ENCODE assay signal across 16 cellular contexts in the genomic region with DNA sequence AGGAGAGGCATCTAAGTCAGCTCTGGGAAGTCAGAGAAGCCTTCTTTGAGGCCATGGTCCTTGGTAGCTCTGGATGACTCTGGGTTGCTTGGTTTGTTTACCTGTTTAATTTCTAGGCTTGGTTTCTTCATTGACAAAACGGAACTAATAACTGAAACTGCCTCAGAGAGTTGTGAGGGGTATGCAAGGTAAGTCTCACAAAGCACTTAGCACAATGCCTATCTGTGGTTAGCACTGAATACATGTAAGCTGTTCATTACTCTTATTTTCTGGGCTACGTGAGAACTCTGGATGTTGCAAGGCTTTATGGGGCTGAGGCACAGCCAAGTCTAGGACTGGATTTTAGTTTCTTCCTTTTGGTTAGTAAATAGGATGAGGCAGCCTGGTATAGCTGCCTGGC.
DNase-seq lines count a peak whose midpoint lies in the region; ATAC-seq and TF ChIP-seq lines count a peak whose summit lies in the region.
"Had no signal": no experiment of that assay in that cellular context is flagged by ENCODE, and none has a peak within 500 bp of the region (broad histone marks: within the 10 kb centered on the region; RNA-seq: fewer than 3 reads in every experiment).

No MANE protein-coding gene starts in this region.

- H3K79me2 ChIP-seq in MM.1S (ENCODE audit: low read length) = no peaks in the 10 kb centered on the region

- no peaks in the 10 kb centered on the region for H3K36me3 Mint-ChIP-seq in neural crest cell (ENCODE audit: low read depth)
- H3K36me3 Mint-ChIP-seq in naive thymus-derived CD4-positive, alpha-beta T cell = no peaks in the 10 kb centered on the region

- no peak overlapping the region for H2AFZ ChIP-seq in MM.1S (ENCODE audit: low read length)

- intact Hi-C loops in naive thymus-derived CD4-positive, alpha-beta T cell (cut with micrococcal nuclease) = no loop called here

- CTCF ChIA-PET in naive thymus-derived CD4-positive, alpha-beta T cell (lab: Charles Lee) = no interaction called here

- no peaks in the 10 kb centered on the region for H4K20me1 ChIP-seq in MM.1S (ENCODE audit: insufficient read depth, low read length)

- H3K27me3 ChIP-seq in MM.1S (replicated peaks; ENCODE audit: insufficient read depth, low read length) = no peaks in the 10 kb centered on the region
- no peaks in the 10 kb centered on the region for H3K27me3 ChIP-seq in naive thymus-derived CD4-positive, alpha-beta T cell (ENCODE audit: control insufficient read depth in 2 of 2, insufficient read depth in 2 of 2, low read length in 2 of 2)

- H3K9me3 ChIP-seq in MM.1S (replicated peaks; ENCODE audit: insufficient read depth, low read length) = no peaks in the 10 kb centered on the region
- no peaks in the 10 kb centered on the region for H3K9me3 ChIP-seq in naive thymus-derived CD4-positive, alpha-beta T cell (ENCODE audit: control insufficient read depth in 2 of 3, low read length in 3 of 3)

- no peaks in the 10 kb centered on the region for H3K36me3 ChIP-seq in MM.1S (replicated peaks; ENCODE audit: insufficient read depth, low read length)
- H3K36me3 ChIP-seq in naive thymus-derived CD4-positive, alpha-beta T cell (ENCODE audit: control insufficient read depth in 2 of 3, insufficient read depth in 3 of 3, low read length in 3 of 3) = no peaks in the 10 kb centered on the region

- TF ChIP-seq CTCF in MM.1S (IDR thresholded peaks at IDR 0.05; ENCODE audit: low read length) (no peak), neural crest cell (conservative IDR thresholded peaks at IDR 0.05) (no peak)

- H3K4me1 ChIP-seq in MM.1S (ENCODE audit: low read length) = no peaks in the 10 kb centered on the region
- H3K4me1 ChIP-seq in naive thymus-derived CD4-positive, alpha-beta T cell (ENCODE audit: control insufficient read depth in 2 of 2, insufficient read depth in 2 of 2, low read length in 2 of 2) = no peaks in the 10 kb centered on the region

- H3K27ac ChIP-seq in MM.1S (ENCODE audit: low read length) (no peak overlapping the region), caudate nucleus (ENCODE audit: low read depth, low read length) (peak overlapping the region; percentile 92)
- no peak overlapping the region for H3K27ac ChIP-seq in naive thymus-derived CD4-positive, alpha-beta T cell (ENCODE audit: low read depth, low read length)

- H3F3A ChIP-seq in MM.1S (ENCODE audit: insufficient read depth, low read length) = no peaks in the 10 kb centered on the region

- DNase-seq in MM.1S (peak; percentile 28), caudate nucleus (lab: John Stamatoyannopoulos, UW) (no peak), neural crest cell (ENCODE audit: low read depth, low spot score) (no peak), SHP77 (lab: John Stamatoyannopoulos, UW) (no peak), AG08395 (ENCODE audit: low spot score) (no peak)
- no peak for DNase-seq in naive thymus-derived CD4-positive, alpha-beta T cell
- DNase-seq: ACHN; Calu3; CD4-positive, alpha-beta T cell; DMS 273 treated with DMSO at 0.1 percent for 48 hours; IMR-90; KBM-7 had no signal

- no peak overlapping the region for H3K4me2 ChIP-seq in MM.1S (ENCODE audit: low read depth, low read length)

- POLR2A ChIA-PET in naive thymus-derived CD4-positive, alpha-beta T cell (lab: Charles Lee) = no interaction called here

- H3K4me1 Mint-ChIP-seq in neural crest cell = no peaks in the 10 kb centered on the region
- no peaks in the 10 kb centered on the region for H3K4me1 Mint-ChIP-seq in naive thymus-derived CD4-positive, alpha-beta T cell
- H3K4me1 Mint-ChIP-seq: B cell had no signal

- no peaks in the 10 kb centered on the region for H3K9me2 ChIP-seq in MM.1S (replicated peaks; ENCODE audit: insufficient read depth, low read length)

- peak overlapping the region; percentile 58 for H3K27ac Mint-ChIP-seq in neural crest cell (ENCODE audit: unreplicated experiment)
- no peak overlapping the region for H3K27ac Mint-ChIP-seq in naive thymus-derived CD4-positive, alpha-beta T cell
- H3K27ac Mint-ChIP-seq: B cell; CD4-positive, alpha-beta T cell had no signal

- H3K9me3 Mint-ChIP-seq in neural crest cell = no peaks in the 10 kb centered on the region
- peaks cover 0 to 4% (median 0%) of the 10 kb centered on the region in 11 donors for H3K9me3 Mint-ChIP-seq in naive thymus-derived CD4-positive, alpha-beta T cell
- H3K9me3 Mint-ChIP-seq: CD4-positive, alpha-beta T cell had no signal

- peaks cover 3% of the 10 kb centered on the region for H3K27me3 Mint-ChIP-seq in neural crest cell (ENCODE audit: low read depth)
- H3K27me3 Mint-ChIP-seq in naive thymus-derived CD4-positive, alpha-beta T cell = peaks cover 0 to 12% (median 4%) of the 10 kb centered on the region in 5 donors
- H3K27me3 Mint-ChIP-seq: B cell had no signal

- H3K4me3 ChIP-seq in MM.1S (ENCODE audit: low read length) = no peak overlapping the region
- H3K4me3 ChIP-seq in naive thymus-derived CD4-positive, alpha-beta T cell (ENCODE audit: low read length) = no peak overlapping the region

- ATAC-seq in GM18511 (IDR thresholded peaks at IDR 0.05; ENCODE audit: unreplicated experiment) (peak; percentile 55), HG03571 (IDR thresholded peaks at IDR 0.05; ENCODE audit: unreplicated experiment) (no peak)
- ATAC-seq in naive thymus-derived CD4-positive, alpha-beta T cell = no peak
- ATAC-seq: HCT116 had no signal

- no peak overlapping the region for H3K9ac ChIP-seq in MM.1S (ENCODE audit: low read length)

- H3K4me3 Mint-ChIP-seq in neural crest cell = no peak overlapping the region
- no peak overlapping the region for H3K4me3 Mint-ChIP-seq in naive thymus-derived CD4-positive, alpha-beta T cell
- H3K4me3 Mint-ChIP-seq: B cell; CD4-positive, alpha-beta T cell had no signal
